ENCODE assay signal across 1 cellular context in the genomic region with DNA sequence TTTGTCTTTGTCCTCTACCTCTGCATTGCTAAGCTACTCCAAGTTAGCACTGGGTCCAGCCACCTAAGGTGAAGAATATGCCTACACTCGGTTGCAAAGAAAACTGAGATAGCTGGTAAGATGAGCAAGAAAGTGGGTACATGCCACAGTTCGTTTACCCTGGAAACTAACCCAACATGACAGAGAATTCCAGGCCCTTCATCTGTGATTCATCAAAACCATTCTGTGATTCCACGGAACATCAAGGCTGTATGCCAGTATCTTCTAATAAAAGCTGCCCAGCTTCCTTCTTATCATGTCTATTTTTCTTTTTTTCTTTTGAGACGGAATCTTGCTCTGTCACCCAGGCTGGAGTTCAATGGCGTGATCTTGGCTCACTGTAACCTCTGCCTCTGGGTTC.
A peak's percentile ranks its signal among the peaks of the same experiment; 100 is the strongest.
TF ChIP-seq lines count a peak whose summit lies in the region.

No MANE protein-coding gene starts in this region.

TF ChIP-seq in SK-N-SH, 30 proteins besides CTCF, POLR2A, EP300 and RAD21 (continued from another document):
- TF ChIP-seq, protein P1, sequence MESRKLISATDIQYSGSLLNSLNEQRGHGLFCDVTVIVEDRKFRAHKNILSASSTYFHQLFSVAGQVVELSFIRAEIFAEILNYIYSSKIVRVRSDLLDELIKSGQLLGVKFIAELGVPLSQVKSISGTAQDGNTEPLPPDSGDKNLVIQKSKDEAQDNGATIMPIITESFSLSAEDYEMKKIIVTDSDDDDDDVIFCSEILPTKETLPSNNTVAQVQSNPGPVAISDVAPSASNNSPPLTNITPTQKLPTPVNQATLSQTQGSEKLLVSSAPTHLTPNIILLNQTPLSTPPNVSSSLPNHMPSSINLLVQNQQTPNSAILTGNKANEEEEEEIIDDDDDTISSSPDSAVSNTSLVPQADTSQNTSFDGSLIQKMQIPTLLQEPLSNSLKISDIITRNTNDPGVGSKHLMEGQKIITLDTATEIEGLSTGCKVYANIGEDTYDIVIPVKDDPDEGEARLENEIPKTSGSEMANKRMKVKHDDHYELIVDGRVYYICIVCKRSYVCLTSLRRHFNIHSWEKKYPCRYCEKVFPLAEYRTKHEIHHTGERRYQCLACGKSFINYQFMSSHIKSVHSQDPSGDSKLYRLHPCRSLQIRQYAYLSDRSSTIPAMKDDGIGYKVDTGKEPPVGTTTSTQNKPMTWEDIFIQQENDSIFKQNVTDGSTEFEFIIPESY (IDR thresholded peaks at IDR 0.05; ENCODE audit: borderline replicate concordance, low read depth), result no peak
- TF ChIP-seq NFIC (IDR thresholded peaks at IDR 0.05; ENCODE audit: borderline replicate concordance) (no peak), RCOR1 (IDR thresholded peaks at IDR 0.05; ENCODE audit: low read length) (no peak), FOSL2 (IDR thresholded peaks at IDR 0.05; ENCODE audit: borderline replicate concordance, low read depth) (no peak), POLR2AphosphoS5 (IDR thresholded peaks at IDR 0.05; ENCODE audit: low read depth, low read length) (no peak), GABPA (IDR thresholded peaks at IDR 0.05; ENCODE audit: low read depth) (no peak), TCF12 (IDR thresholded peaks at IDR 0.05) (peak; percentile 50; the same call in 1 of the 2 replicates)
